8 cellular contexts compared by ENCODE assay signal in the genomic region with DNA sequence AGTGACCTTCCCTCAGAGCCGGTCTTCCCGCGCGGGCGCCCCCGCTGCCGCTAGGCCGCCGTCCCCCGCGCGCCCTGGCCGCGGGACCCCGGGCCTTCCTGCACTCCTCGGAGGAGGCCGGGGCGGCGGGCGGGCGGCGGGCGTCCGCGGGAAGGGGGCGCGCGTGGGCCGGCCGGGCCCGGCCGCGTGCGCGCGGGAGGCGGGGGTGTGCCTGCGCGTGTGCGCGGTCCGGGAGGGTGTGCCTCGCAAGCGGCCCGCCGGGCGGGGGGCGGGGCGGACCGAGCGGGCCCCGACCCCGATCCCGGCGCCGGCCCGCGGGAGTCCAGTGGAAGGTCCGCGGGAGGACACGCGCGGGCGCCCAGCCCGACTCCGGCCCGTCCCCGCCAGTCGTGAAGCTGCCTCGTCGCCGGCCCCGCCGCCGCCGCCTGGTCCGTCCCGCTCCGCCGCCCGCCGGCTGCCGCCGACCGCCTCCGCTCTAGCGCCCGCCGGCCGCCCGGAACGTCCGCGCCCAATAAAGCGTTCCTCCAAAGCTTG. TPM values are rescaled to one million over a fixed set of nuclear protein-coding genes. Genes with fewer than 3 reads are reported as not detected.
DNase-seq lines count a peak whose midpoint lies in the region; ATAC-seq and TF ChIP-seq lines count a peak whose summit lies in the region.

No MANE protein-coding gene starts in this region.

- ATAC-seq in GM18861 (IDR thresholded peaks at IDR 0.05; ENCODE audit: unreplicated experiment) = peak; percentile 30
- peak; percentile 29 for ATAC-seq in HG03025 (IDR thresholded peaks at IDR 0.05; ENCODE audit: low FRiP score, unreplicated experiment)
- ATAC-seq in body of pancreas = peak; percentile 54

- DNase-seq in ACHN (peak; percentile 26), SK-N-MC (ENCODE audit: low read depth, low spot score) (no peak), body of pancreas (peak in 2 of 4 donors; percentile 36 to 56), iPS-NIHi11 (ENCODE audit: low spot score) (peak; percentile 48), spleen (peak; percentile 90), NCI-H1930 (lab: John Stamatoyannopoulos, UW) (no peak)

- H3K27ac ChIP-seq in SK-N-MC (no peak overlapping the region), body of pancreas (peak overlapping the region; percentile 75 to 90 (median 84)), spleen (peak overlapping the region; percentile 81 to 93 (median 87))

- in situ Hi-C loops in ACHN (cut with HindIII; ENCODE audit: low pct_ligation_motif_present, low pct_unique_long_range_greater_than_20kb, low sequenced_read_pairs) = no loop called here

- H3K27me3 ChIP-seq in body of pancreas (no peaks in the 10 kb centered on the region), spleen (replicated peaks in 1 of 7) (no peaks in the 10 kb centered on the region)

- no peak for TF ChIP-seq POLR2A in body of pancreas (IDR thresholded peaks at IDR 0.05)
- no peak for TF ChIP-seq POLR2A in spleen (IDR thresholded peaks at IDR 0.05)

- H3K4me1 ChIP-seq in body of pancreas (peaks cover 29% of the 10 kb centered on the region), spleen (peaks cover 19 to 56% (median 49%) of the 10 kb centered on the region in 6 donors)

- TF ChIP-seq CTCF in body of pancreas (IDR thresholded peaks at IDR 0.05) = no peak
- no peak for TF ChIP-seq CTCF in spleen (IDR thresholded peaks at IDR 0.05 in 8 of 11, conservative IDR thresholded peaks at IDR 0.05 in 3 of 11)

- H3K36me3 ChIP-seq in SK-N-MC (ENCODE audit: insufficient read depth, low read length) = peaks cover 10% of the 10 kb centered on the region; the same call in 1 of the 2 replicates
- no peaks in the 10 kb centered on the region for H3K36me3 ChIP-seq in body of pancreas (replicated peaks in 1 of 2; ENCODE audit: insufficient read depth in 1 of 2, low read depth in 2 of 2)
- no peaks in the 10 kb centered on the region for H3K36me3 ChIP-seq in spleen

- intact Hi-C loops in body of pancreas (cut with DNase I) = no loop called here
- intact Hi-C loops in spleen (cut with DNase I; ENCODE audit: low total_unique reads) = no loop called here

- peak overlapping the region; percentile 78 for H3K9ac ChIP-seq in SK-N-MC (ENCODE audit: insufficient read length)

- 0% methylated on average over 5 to 92 of the region's 95 CpGs for WGBS in body of pancreas, 2 donors
- 0 to 1% (median 1%) methylated on average over 28 to 95 of the region's 95 CpGs for WGBS in spleen, 5 donors

- no peaks in the 10 kb centered on the region for H3K9me3 ChIP-seq in SK-N-MC (ENCODE audit: low read depth, low read length)
- H3K9me3 ChIP-seq in body of pancreas = no peaks in the 10 kb centered on the region
- no peaks in the 10 kb centered on the region for H3K9me3 ChIP-seq in spleen

- H3K4me3 ChIP-seq in SK-N-MC (peak overlapping the region; percentile 92), body of pancreas (peak overlapping the region; percentile 43), spleen (peak overlapping the region; percentile 85 to 97 (median 90))

RNA-seq across cellular contexts. Expression of gene MRPS6, which starts 0.4 kb away (rescaled TPM):
- 10 to 100 TPM in 1 of 2 donors, 1 to 10 TPM in 1; 2.3 to 15.8 TPM for total RNA-seq in body of pancreas
- total RNA-seq in spleen = 10 to 100 TPM; 18.7 to 38.9 (median 30.4) TPM
- polyA plus RNA-seq in spleen = 10 to 100 TPM; 45.6 to 74.9 (median 46.0) TPM

RNA-seq across cellular contexts. Expression of gene SLC5A3, which starts 0.4 kb away (rescaled TPM):
- total RNA-seq in body of pancreas = 1 to 10 TPM; 7.3 to 7.8 TPM
- 10 to 100 TPM in 6 of 7 donors, 1 to 10 TPM in 1; 8.8 to 22.3 (median 12.2) TPM for total RNA-seq in spleen
- polyA plus RNA-seq in spleen = 1 to 10 TPM; 1.1 to 2.7 (median 1.2) TPM

Comparison
In these comparisons a context has a peak if more than half of its experiments do, and no peak if none do; other contexts are left out.
1. DNase-seq: peak in ACHN (single experiment), iPS-NIHi11 (single experiment) and spleen (single experiment); none in SK-N-MC (single experiment) and NCI-H1930 (0 of 2).
2. Peak in every context shown above with its lines, with median percentiles within 50 percentile points of each other: ATAC-seq and H3K4me3 ChIP-seq.